Comparison of ENCODE assay signal across 21 cellular contexts in genomic region chr5:163846512-163846911, GRCh38.
DNase-seq lines count a peak whose midpoint lies in the region; ATAC-seq and TF ChIP-seq lines count a peak whose summit lies in the region.
"Had no signal": no experiment of that assay in that cellular context is flagged by ENCODE, and none has a peak within 500 bp of the region (broad histone marks: within the 10 kb centered on the region; RNA-seq: fewer than 3 reads in every experiment).

No MANE protein-coding gene starts in this region.

- intact Hi-C loops in mammary epithelial cell (cut with micrococcal nuclease): no loop called here

- no peak overlapping the region for H3K4me3 ChIP-seq in mammary epithelial cell (replicated peaks in 1 of 3; ENCODE audit: insufficient read depth in 1 of 3, low read depth in 2 of 3, low read length in 3 of 3)
- no peak overlapping the region for H3K4me3 ChIP-seq in foreskin fibroblast (ENCODE audit: low read depth in 1 of 2, low read length in 2 of 2)
- H3K4me3 ChIP-seq in SJCRH30: no peak overlapping the region
- H3K4me3 ChIP-seq: cardiac muscle cell, dorsolateral prefrontal cortex, heart left ventricle, lower lobe of right lung, right atrium auricular region, SK-N-MC, thyroid gland had no signal

- BruUV-seq in mammary epithelial cell (replicated peaks; lab: Mats Ljungman, UMichigan): no TSS peak

- DNase-seq in DMS53 (lab: John Stamatoyannopoulos, UW) (peak; percentile 40), NCI-H2081 treated with DMSO at 0.1 percent for 48 hours (lab: John Stamatoyannopoulos, UW) (peak; percentile 14), mammary epithelial cell (peak; percentile 12), foreskin fibroblast (peak; percentile 7 to 44), activated gamma-delta T cell (lab: John Stamatoyannopoulos, UW) (no peak), NCI-H2196 treated with DMSO at 0.1 percent for 48 hours (lab: John Stamatoyannopoulos, UW; ENCODE audit: unreplicated experiment) (no peak), SJCRH30 (no peak)
- DNase-seq: activated CD4-positive, CD25-positive, alpha-beta regulatory T cell treated with anti-CD3 and anti-CD28 coated beads, Interleukin-2, amount 50 U/mL, for 72 hours; activated naive CD8-positive, alpha-beta T cell treated with anti-CD3 and anti-CD28 coated beads for 36 hours; dorsolateral prefrontal cortex; heart left ventricle; lower lobe of right lung; NCI-H2171; NCI-H774; stimulated activated naive B cell treated with anti-CD40 and anti-IgM and Interleukin-4, amounts not matched to agents 10 μg/mL and 1 μg/mL and 100 μg/mL, for 72 hours; T-helper 9 cell; thyroid gland had no signal

- H3K4me1 ChIP-seq in mammary epithelial cell (ENCODE audit: insufficient read depth, low read length) (no peaks in the 10 kb centered on the region), SJCRH30 (no peaks in the 10 kb centered on the region)
- H3K4me1 ChIP-seq: heart left ventricle, lower lobe of right lung, right atrium auricular region, thyroid gland had no signal

- no peaks in the 10 kb centered on the region for H3K79me2 ChIP-seq in mammary epithelial cell (ENCODE audit: insufficient read depth, low read length)

- no peak for ATAC-seq in GM19328 (IDR thresholded peaks at IDR 0.05; ENCODE audit: unreplicated experiment)
- ATAC-seq: heart left ventricle; lower lobe of right lung; stimulated activated naive B cell treated with anti-CD40 and anti-IgM and Interleukin-4, amounts not matched to agents 10 μg/mL and 1 μg/mL and 100 μg/mL, for 72 hours had no signal

- dilution Hi-C loops in mammary epithelial cell (cut with HindIII; ENCODE audit: low sequenced_read_pairs): no loop called here

- WGBS in mammary epithelial cell (ENCODE audit: low coverage, missing lambda C conversion rate): 0% methylated on average over 1 of the region's 1 CpG

- no peak overlapping the region for H2AFZ ChIP-seq in mammary epithelial cell (ENCODE audit: low read depth, low read length)

- H3K9ac ChIP-seq in mammary epithelial cell (ENCODE audit: insufficient read depth, low read length): no peak overlapping the region

- CTCF ChIA-PET in mammary epithelial cell (lab: Charles Lee; ENCODE audit: low non-redundant PET): no interaction called here

- TF ChIP-seq CTCF in mammary epithelial cell (conservative IDR thresholded peaks at IDR 0.05 in 1 of 2, IDR thresholded peaks at IDR 0.05 in 1 of 2; ENCODE audit: extremely low read depth in 1 of 2, insufficient read depth in 1 of 2, low read depth in 1 of 2, low read length in 2 of 2): no peak
- no peak for TF ChIP-seq CTCF in foreskin fibroblast (IDR thresholded peaks at IDR 0.05; ENCODE audit: low read depth, low read length)

- no peaks in the 10 kb centered on the region for H4K20me1 ChIP-seq in mammary epithelial cell (ENCODE audit: insufficient read depth, low read length)

- H3K27me3 ChIP-seq in mammary epithelial cell (ENCODE audit: insufficient read depth, low read length) (peaks cover 2% of the 10 kb centered on the region), SJCRH30 (no peaks in the 10 kb centered on the region)
- H3K27me3 ChIP-seq: cardiac muscle cell, dorsolateral prefrontal cortex, heart left ventricle, right atrium auricular region, thyroid gland had no signal

- H3K9me3 ChIP-seq in mammary epithelial cell (replicated peaks; ENCODE audit: insufficient read depth, low read length): peaks cover 7% of the 10 kb centered on the region
- H3K9me3 ChIP-seq in SJCRH30 (replicated peaks): no peaks in the 10 kb centered on the region
- H3K9me3 ChIP-seq: lower lobe of right lung, right atrium auricular region, thyroid gland had no signal

- in situ Hi-C loops in mammary epithelial cell (cut with MboI; ENCODE audit: low sequenced_read_pairs in 2 of 2): no loop called here

- H3K36me3 ChIP-seq in mammary epithelial cell (ENCODE audit: insufficient read depth, low read length) (no peaks in the 10 kb centered on the region), SJCRH30 (no peaks in the 10 kb centered on the region)
- H3K36me3 ChIP-seq: cardiac muscle cell, heart left ventricle, lower lobe of right lung, right atrium auricular region, thyroid gland had no signal

- no peak overlapping the region for H3K27ac ChIP-seq in mammary epithelial cell (ENCODE audit: insufficient read depth, low read depth, low read length)
- H3K27ac ChIP-seq in SJCRH30: no peak overlapping the region
- H3K27ac ChIP-seq: cardiac muscle cell, dorsolateral prefrontal cortex, heart left ventricle, lower lobe of right lung, right atrium auricular region, SK-N-MC, thyroid gland had no signal

- H3K4me2 ChIP-seq in mammary epithelial cell (ENCODE audit: insufficient read depth, low read depth, low read length): no peak overlapping the region

Comparison
In these comparisons a context has a peak if more than half of its experiments do, and no peak if none do; other contexts are left out.
1. DNase-seq: peak in DMS53 (single experiment), NCI-H2081 treated with DMSO at 0.1 percent for 48 hours (single experiment), mammary epithelial cell (single experiment) and foreskin fibroblast (2 of 2); none in activated gamma-delta T cell (single experiment), NCI-H2196 treated with DMSO at 0.1 percent for 48 hours (single experiment) and SJCRH30 (0 of 2).